Comparison of ENCODE assay signal across 2 cellular contexts in the genomic region with DNA sequence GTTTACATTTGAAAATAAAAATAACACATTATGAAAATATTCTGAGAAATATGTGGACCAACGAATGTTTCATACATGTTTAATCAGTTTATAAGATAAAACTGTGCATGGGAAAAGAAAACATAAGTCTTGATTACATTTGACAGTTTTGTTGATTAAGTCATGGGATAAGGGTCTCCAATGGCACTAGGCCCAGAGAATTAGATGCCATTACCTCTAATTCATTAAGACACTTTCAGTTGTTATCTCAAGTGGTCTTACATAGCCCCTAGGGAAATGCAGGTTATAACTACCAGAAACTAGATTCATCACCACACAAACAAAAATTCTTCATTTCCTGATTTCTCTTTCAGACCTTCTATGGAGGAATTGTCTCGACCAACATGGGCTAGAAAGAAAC.
TF ChIP-seq lines count a peak whose summit lies in the region.

No MANE protein-coding gene starts in this region.

TF ChIP-seq in HCT116, 20 proteins besides CTCF, POLR2A, EP300 and RAD21 (continued from another document):
- TF ChIP-seq, protein P1, sequence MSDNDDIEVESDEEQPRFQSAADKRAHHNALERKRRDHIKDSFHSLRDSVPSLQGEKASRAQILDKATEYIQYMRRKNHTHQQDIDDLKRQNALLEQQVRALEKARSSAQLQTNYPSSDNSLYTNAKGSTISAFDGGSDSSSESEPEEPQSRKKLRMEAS (IDR thresholded peaks at IDR 0.05), result no peak
- TF ChIP-seq, protein P2, sequence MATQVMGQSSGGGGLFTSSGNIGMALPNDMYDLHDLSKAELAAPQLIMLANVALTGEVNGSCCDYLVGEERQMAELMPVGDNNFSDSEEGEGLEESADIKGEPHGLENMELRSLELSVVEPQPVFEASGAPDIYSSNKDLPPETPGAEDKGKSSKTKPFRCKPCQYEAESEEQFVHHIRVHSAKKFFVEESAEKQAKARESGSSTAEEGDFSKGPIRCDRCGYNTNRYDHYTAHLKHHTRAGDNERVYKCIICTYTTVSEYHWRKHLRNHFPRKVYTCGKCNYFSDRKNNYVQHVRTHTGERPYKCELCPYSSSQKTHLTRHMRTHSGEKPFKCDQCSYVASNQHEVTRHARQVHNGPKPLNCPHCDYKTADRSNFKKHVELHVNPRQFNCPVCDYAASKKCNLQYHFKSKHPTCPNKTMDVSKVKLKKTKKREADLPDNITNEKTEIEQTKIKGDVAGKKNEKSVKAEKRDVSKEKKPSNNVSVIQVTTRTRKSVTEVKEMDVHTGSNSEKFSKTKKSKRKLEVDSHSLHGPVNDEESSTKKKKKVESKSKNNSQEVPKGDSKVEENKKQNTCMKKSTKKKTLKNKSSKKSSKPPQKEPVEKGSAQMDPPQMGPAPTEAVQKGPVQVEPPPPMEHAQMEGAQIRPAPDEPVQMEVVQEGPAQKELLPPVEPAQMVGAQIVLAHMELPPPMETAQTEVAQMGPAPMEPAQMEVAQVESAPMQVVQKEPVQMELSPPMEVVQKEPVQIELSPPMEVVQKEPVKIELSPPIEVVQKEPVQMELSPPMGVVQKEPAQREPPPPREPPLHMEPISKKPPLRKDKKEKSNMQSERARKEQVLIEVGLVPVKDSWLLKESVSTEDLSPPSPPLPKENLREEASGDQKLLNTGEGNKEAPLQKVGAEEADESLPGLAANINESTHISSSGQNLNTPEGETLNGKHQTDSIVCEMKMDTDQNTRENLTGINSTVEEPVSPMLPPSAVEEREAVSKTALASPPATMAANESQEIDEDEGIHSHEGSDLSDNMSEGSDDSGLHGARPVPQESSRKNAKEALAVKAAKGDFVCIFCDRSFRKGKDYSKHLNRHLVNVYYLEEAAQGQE (IDR thresholded peaks at IDR 0.05; ENCODE audit: low read depth), result no peak
- no peak for TF ChIP-seq EZH2phosphoT487 (IDR thresholded peaks at IDR 0.05; ENCODE audit: borderline replicate concordance)
- no peak for TF ChIP-seq CBX3 (IDR thresholded peaks at IDR 0.05; ENCODE audit: low read depth)
- no peak for TF ChIP-seq SIN3A (IDR thresholded peaks at IDR 0.05; ENCODE audit: low read depth)
- TF ChIP-seq POLR2AphosphoS5 (IDR thresholded peaks at IDR 0.05; ENCODE audit: low read depth, low read length), result no peak
- TF ChIP-seq EGR1 (IDR thresholded peaks at IDR 0.05; ENCODE audit: low read depth), result no peak
- TF ChIP-seq YY1 (IDR thresholded peaks at IDR 0.05; ENCODE audit: extremely low read depth, insufficient replicate concordance, low read depth, low read length), result no peak
- TF ChIP-seq SP1 (IDR thresholded peaks at IDR 0.05; ENCODE audit: low read depth), result no peak

TF ChIP-seq in SK-N-SH treated with all-trans-retinoic acid at 6 μM for 48 hours, 23 proteins besides CTCF, POLR2A, EP300 and RAD21:
- TF ChIP-seq, protein P3, sequence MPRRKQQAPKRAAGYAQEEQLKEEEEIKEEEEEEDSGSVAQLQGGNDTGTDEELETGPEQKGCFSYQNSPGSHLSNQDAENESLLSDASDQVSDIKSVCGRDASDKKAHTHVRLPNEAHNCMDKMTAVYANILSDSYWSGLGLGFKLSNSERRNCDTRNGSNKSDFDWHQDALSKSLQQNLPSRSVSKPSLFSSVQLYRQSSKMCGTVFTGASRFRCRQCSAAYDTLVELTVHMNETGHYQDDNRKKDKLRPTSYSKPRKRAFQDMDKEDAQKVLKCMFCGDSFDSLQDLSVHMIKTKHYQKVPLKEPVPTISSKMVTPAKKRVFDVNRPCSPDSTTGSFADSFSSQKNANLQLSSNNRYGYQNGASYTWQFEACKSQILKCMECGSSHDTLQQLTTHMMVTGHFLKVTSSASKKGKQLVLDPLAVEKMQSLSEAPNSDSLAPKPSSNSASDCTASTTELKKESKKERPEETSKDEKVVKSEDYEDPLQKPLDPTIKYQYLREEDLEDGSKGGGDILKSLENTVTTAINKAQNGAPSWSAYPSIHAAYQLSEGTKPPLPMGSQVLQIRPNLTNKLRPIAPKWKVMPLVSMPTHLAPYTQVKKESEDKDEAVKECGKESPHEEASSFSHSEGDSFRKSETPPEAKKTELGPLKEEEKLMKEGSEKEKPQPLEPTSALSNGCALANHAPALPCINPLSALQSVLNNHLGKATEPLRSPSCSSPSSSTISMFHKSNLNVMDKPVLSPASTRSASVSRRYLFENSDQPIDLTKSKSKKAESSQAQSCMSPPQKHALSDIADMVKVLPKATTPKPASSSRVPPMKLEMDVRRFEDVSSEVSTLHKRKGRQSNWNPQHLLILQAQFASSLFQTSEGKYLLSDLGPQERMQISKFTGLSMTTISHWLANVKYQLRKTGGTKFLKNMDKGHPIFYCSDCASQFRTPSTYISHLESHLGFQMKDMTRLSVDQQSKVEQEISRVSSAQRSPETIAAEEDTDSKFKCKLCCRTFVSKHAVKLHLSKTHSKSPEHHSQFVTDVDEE (CRISPR knock-in tag; IDR thresholded peaks at IDR 0.05), result 0 out of 2 replicates have a peak, but pooled peaks have one; percentile 54
- TF ChIP-seq ZNF70 (CRISPR knock-in tag; IDR thresholded peaks at IDR 0.05), result no peak
- TF ChIP-seq ISL1 (CRISPR knock-in tag; IDR thresholded peaks at IDR 0.05), result peak; percentile 69
